23 cellular contexts compared by ENCODE assay signal in the genomic region with DNA sequence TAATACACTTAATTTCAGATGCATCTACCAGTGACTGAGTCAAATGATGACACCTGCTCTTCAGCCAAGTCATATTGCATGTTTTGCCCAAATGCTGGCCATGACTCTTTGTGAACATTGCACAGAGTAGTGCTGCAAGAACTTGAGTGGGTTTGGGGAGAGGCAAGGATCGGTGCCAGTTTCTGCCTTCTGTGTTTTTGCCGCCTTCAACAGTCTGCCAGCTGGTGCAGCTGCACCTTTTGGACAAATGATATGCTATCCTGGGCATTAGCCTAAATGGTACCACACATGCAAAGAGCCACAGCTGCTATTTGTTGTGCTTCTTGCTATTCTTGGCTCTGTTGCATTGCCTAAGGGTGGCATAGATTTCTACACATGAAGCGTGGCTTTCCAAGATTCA.
"Had no signal": no experiment of that assay in that cellular context is flagged by ENCODE, and none has a peak within 500 bp of the region (broad histone marks: within the 10 kb centered on the region; RNA-seq: fewer than 3 reads in every experiment).

No MANE protein-coding gene starts in this region.

- ATAC-seq: activated CD8-positive, alpha-beta memory T cell treated with anti-CD3 and anti-CD28 coated beads, Interleukin-2, amount 10 ng/mL, durations not matched to agents 7 days and 5 days; activated CD8-positive, alpha-beta T cell treated with anti-CD3 and anti-CD28 coated beads, Interleukin-2, amount 10 ng/mL, durations not matched to agents 7 days and 5 days; gastroesophageal sphincter; right lobe of liver; stimulated activated naive CD8-positive, alpha-beta T cell treated with anti-CD3 and anti-CD28 coated beads, Interleukin-15, Interleukin-2, amounts not matched to agents 100 U/mL and 50 U/mL, for 24 hours had no signal

- DNase-seq: activated B cell treated with CpG ODN at 0.5 μM for 24 hours; activated CD4-positive, alpha-beta T cell treated with anti-CD3 and anti-CD28 coated beads, Interleukin-2, amount 50 U/mL, for 1 hour; activated CD8-positive, alpha-beta memory T cell treated with anti-CD3 and anti-CD28 coated beads, Interleukin-2, amount 10 ng/mL, durations not matched to agents 7 days and 5 days; activated CD8-positive, alpha-beta T cell treated with anti-CD3 and anti-CD28 coated beads, Interleukin-2, amount 10 ng/mL, durations not matched to agents 7 days and 5 days; activated T-cell treated with anti-CD3 and anti-CD28 coated beads, Interleukin-2, amount 50 U/mL, for 48 hours; cerebellar nuclear complex; colonic mucosa; effector CD8-positive, alpha-beta T cell; erythroblast; islet precursor cell; left ventricle myocardium inferior; mesendoderm; right lobe of liver; stimulated activated CD4-positive, alpha-beta T cell treated with anti-CD3 and anti-CD28 coated beads, Interleukin-12 subunit alpha, Interleukin-12 subunit beta, amount 100 ng/mL, for 4 hours; stimulated activated CD4-positive, alpha-beta T cell treated with anti-CD3 and anti-CD28 coated beads, Interleukin-4, amount 100 ng/mL, for 1 hour; stimulated activated naive CD8-positive, alpha-beta T cell treated with anti-CD3 and anti-CD28 coated beads, Interleukin-15, Interleukin-2, amounts not matched to agents 100 U/mL and 50 U/mL, for 24 hours; upper lobe of left lung had no signal

- H3K4me3 ChIP-seq: colonic mucosa, gastroesophageal sphincter, hepatocyte, left ventricle myocardium inferior, lung, right lobe of liver, skin epidermis, thoracic aorta, upper lobe of left lung, vagina had no signal

- H3K4me1 ChIP-seq: colonic mucosa, gastroesophageal sphincter, left ventricle myocardium inferior, right lobe of liver, upper lobe of left lung, vagina had no signal

- H3K27me3 ChIP-seq: colonic mucosa, gastroesophageal sphincter, hepatocyte, right lobe of liver, upper lobe of left lung, vagina had no signal

- H3K9me3 ChIP-seq: colonic mucosa, gastroesophageal sphincter, left ventricle myocardium inferior, right lobe of liver, thoracic aorta, upper lobe of left lung, vagina had no signal

- H3K36me3 ChIP-seq: colonic mucosa, gastroesophageal sphincter, left ventricle myocardium inferior, right lobe of liver, thoracic aorta, upper lobe of left lung, vagina had no signal

- H3K27ac ChIP-seq: colonic mucosa, gastroesophageal sphincter, hepatocyte, left ventricle myocardium inferior, right lobe of liver, thoracic aorta, upper lobe of left lung, vagina had no signal
